Comparison of ENCODE assay signal across 1 cellular context in the genomic region with DNA sequence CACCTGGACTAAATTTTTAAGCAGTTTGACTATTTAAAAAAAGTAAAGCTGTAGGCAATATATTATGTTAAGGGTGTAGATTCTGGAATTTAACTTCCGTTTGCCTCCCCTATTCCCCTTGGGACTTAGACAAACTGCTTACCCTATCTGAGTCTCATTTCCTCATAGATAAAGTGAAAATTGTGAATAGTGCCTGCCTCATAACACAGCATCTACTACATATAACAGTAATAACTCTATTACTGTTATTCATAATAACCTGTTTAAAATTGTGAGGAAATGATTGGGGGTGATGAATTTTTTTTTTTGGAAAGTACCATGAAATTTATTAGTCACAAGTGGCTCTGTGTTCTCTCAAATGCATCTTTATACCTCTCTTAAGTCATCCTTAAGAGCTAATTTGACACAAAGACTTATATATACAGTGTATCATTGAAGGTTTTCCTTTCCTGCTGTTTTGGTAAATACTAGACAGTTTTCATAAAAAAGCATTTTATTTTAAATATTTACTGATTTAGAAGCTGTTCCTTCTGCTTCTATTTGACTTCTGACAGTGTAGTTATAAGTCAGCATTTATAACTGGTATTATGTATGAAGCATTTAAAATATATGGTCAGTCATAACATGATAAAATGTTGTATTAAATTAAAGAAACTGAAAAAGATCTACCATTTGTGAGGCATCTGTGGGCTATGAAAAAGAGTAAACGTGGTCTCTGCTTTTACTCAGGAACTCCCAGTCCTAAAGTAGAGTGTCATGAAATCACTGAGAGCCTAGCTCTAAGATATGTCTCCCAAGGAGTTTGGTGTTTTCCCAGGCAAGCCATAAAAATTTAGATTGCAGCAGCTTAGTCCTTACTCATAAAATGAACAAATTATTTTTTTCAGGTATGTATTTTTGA.
TF ChIP-seq lines count a peak whose summit lies in the region.

No MANE protein-coding gene starts in this region.

TF ChIP-seq in GM23338, 12 proteins besides CTCF, POLR2A, EP300 and RAD21:
- TF ChIP-seq ZNF331 (CRISPR knock-in tag; IDR thresholded peaks at IDR 0.05; ENCODE audit: low read depth): no peak
- TF ChIP-seq, protein P1, sequence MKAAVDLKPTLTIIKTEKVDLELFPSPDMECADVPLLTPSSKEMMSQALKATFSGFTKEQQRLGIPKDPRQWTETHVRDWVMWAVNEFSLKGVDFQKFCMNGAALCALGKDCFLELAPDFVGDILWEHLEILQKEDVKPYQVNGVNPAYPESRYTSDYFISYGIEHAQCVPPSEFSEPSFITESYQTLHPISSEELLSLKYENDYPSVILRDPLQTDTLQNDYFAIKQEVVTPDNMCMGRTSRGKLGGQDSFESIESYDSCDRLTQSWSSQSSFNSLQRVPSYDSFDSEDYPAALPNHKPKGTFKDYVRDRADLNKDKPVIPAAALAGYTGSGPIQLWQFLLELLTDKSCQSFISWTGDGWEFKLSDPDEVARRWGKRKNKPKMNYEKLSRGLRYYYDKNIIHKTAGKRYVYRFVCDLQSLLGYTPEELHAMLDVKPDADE (IDR thresholded peaks at IDR 0.05): no peak
- no peak for TF ChIP-seq NANOG (IDR thresholded peaks at IDR 0.05; ENCODE audit: borderline replicate concordance)
- no peak for TF ChIP-seq STAT1 (IDR thresholded peaks at IDR 0.05; ENCODE audit: unreplicated experiment)
- no peak for TF ChIP-seq EZH2 (IDR thresholded peaks at IDR 0.05; ENCODE audit: low read depth, unreplicated experiment)
- no peak for TF ChIP-seq ZNF114 (CRISPR knock-in tag; IDR thresholded peaks at IDR 0.05)
- TF ChIP-seq EZH2phosphoT487 (IDR thresholded peaks at IDR 0.05; ENCODE audit: unreplicated experiment): no peak
- TF ChIP-seq, protein P2, sequence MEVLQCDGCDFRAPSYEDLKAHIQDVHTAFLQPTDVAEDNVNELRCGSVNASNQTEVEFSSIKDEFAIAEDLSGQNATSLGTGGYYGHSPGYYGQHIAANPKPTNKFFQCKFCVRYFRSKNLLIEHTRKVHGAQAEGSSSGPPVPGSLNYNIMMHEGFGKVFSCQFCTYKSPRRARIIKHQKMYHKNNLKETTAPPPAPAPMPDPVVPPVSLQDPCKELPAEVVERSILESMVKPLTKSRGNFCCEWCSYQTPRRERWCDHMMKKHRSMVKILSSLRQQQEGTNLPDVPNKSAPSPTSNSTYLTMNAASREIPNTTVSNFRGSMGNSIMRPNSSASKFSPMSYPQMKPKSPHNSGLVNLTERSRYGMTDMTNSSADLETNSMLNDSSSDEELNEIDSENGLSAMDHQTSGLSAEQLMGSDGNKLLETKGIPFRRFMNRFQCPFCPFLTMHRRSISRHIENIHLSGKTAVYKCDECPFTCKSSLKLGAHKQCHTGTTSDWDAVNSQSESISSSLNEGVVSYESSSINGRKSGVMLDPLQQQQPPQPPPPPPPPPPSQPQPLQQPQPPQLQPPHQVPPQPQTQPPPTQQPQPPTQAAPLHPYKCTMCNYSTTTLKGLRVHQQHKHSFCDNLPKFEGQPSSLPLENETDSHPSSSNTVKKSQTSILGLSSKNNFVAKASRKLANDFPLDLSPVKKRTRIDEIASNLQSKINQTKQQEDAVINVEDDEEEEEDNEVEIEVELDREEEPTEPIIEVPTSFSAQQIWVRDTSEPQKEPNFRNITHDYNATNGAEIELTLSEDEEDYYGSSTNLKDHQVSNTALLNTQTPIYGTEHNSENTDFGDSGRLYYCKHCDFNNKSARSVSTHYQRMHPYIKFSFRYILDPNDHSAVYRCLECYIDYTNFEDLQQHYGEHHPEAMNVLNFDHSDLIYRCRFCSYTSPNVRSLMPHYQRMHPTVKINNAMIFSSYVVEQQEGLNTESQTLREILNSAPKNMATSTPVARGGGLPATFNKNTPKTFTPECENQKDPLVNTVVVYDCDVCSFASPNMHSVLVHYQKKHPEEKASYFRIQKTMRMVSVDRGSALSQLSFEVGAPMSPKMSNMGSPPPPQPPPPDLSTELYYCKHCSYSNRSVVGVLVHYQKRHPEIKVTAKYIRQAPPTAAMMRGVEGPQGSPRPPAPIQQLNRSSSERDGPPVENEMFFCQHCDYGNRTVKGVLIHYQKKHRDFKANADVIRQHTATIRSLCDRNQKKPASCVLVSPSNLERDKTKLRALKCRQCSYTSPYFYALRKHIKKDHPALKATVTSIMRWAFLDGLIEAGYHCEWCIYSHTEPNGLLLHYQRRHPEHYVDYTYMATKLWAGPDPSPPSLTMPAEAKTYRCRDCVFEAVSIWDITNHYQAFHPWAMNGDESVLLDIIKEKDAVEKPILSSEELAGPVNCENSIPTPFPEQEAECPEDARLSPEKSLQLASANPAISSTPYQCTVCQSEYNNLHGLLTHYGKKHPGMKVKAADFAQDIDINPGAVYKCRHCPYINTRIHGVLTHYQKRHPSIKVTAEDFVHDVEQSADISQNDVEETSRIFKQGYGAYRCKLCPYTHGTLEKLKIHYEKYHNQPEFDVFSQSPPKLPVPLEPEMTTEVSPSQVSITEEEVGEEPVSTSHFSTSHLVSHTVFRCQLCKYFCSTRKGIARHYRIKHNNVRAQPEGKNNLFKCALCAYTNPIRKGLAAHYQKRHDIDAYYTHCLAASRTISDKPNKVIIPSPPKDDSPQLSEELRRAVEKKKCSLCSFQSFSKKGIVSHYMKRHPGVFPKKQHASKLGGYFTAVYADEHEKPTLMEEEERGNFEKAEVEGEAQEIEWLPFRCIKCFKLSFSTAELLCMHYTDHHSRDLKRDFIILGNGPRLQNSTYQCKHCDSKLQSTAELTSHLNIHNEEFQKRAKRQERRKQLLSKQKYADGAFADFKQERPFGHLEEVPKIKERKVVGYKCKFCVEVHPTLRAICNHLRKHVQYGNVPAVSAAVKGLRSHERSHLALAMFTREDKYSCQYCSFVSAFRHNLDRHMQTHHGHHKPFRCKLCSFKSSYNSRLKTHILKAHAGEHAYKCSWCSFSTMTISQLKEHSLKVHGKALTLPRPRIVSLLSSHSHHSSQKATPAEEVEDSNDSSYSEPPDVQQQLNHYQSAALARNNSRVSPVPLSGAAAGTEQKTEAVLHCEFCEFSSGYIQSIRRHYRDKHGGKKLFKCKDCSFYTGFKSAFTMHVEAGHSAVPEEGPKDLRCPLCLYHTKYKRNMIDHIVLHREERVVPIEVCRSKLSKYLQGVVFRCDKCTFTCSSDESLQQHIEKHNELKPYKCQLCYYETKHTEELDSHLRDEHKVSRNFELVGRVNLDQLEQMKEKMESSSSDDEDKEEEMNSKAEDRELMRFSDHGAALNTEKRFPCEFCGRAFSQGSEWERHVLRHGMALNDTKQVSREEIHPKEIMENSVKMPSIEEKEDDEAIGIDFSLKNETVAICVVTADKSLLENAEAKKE (CRISPR knock-in tag; IDR thresholded peaks at IDR 0.05): no peak
- no peak for TF ChIP-seq CREB1 (CRISPR knock-in tag; IDR thresholded peaks at IDR 0.05; ENCODE audit: low read depth)
- no peak for TF ChIP-seq REST (IDR thresholded peaks at IDR 0.05; ENCODE audit: unreplicated experiment)
- no peak for TF ChIP-seq JUNB (IDR thresholded peaks at IDR 0.05; ENCODE audit: unreplicated experiment)
- TF ChIP-seq POLR2AphosphoS5 (IDR thresholded peaks at IDR 0.05; ENCODE audit: low read depth): no peak
TF ChIP-seq in GM23338: peak in this region for 0.
